In genomic region chr7:88312061-88312663, GRCh38 we compare ENCODE assay signal across 15 cellular contexts. TPM values are rescaled to one million over a fixed set of nuclear protein-coding genes. Genes with fewer than 3 reads are reported as not detected.
A peak's percentile ranks its signal among the peaks of the same experiment; 100 is the strongest.
DNase-seq lines count a peak whose midpoint lies in the region; ATAC-seq, FAIRE-seq and TF ChIP-seq lines count a peak whose summit lies in the region.
"Had no signal": no experiment of that assay in that cellular context is flagged by ENCODE, and none has a peak within 500 bp of the region (broad histone marks: within the 10 kb centered on the region; RNA-seq: fewer than 3 reads in every experiment).

No MANE protein-coding gene starts in this region.

- H3K4me2 ChIP-seq in HepG2 (ENCODE audit: low read depth, low read length): no peak overlapping the region

- intact Hi-C loops in HepG2 (cut with micrococcal nuclease; ENCODE audit: unreplicated experiment) (no loop called here), Right ventricle myocardium superior (cut with DNase I) (no loop called here), posterior vena cava (cut with DNase I) (no loop called here)

- H3K9ac ChIP-seq in liver (ENCODE audit: low read depth in 1 of 2, low read length in 2 of 2) (no peak overlapping the region), HepG2 (ENCODE audit: insufficient read depth, low read depth, low read length) (no peak overlapping the region)

- POLR2A ChIA-PET in HepG2 (lab: Yijun Ruan, JAX): no interaction called here

- in situ Hi-C loops in HepG2 (cut with HindIII; ENCODE audit: extremely low pct_ligation_motif_present, low pct_unique_long_range_greater_than_20kb): no loop called here

- H3K27ac ChIP-seq in liver (ENCODE audit: low read depth in 1 of 2, low read length in 2 of 2) (peak overlapping the region; percentile 33 to 58), HepG2 (ENCODE audit: extremely low read length, insufficient read depth, low read length) (no peak overlapping the region)

- no peak for TF ChIP-seq POLR2A in HepG2 (IDR thresholded peaks at IDR 0.05; ENCODE audit: insufficient read depth in 1 of 2, low read depth in 2 of 2, low read length in 2 of 2)

- 46% methylated on average over 3 of the region's 3 CpGs for WGBS in liver
- WGBS in HepG2 (ENCODE audit: low lambda C conversion rate): 7% methylated on average over 3 of the region's 3 CpGs

- ATAC-seq in HepG2 (no peak), Right ventricle myocardium superior (ENCODE audit: poor library complexity) (peak; percentile 94)
- ATAC-seq: SK-N-SH treated with all-trans-retinoic acid at 6 μM for 48 hours; stimulated activated naive CD8-positive, alpha-beta T cell treated with anti-CD3 and anti-CD28 coated beads, Interleukin-15, Interleukin-2, amounts not matched to agents 100 U/mL and 50 U/mL, for 24 hours had no signal

- no peak for FAIRE-seq in HepG2 (lab: Jason Lieb, UNC)
- FAIRE-seq: GM18507 had no signal

- no peak for TF ChIP-seq CTCF in liver (IDR thresholded peaks at IDR 0.05; ENCODE audit: low read depth, low read length, missing input control)
- TF ChIP-seq CTCF in HepG2 (CRISPR knock-in tag; IDR thresholded peaks at IDR 0.05): no peak

- H2AFZ ChIP-seq in HepG2 (ENCODE audit: low read length): no peak overlapping the region

- CTCF ChIA-PET in HepG2 (lab: Yijun Ruan, JAX; ENCODE audit: low intra/inter-chr PET ratio, low total read pairs): no interaction called here

- H3K9me3 ChIP-seq in liver (ENCODE audit: control insufficient read depth in 4 of 4, low read length in 3 of 4) (no peaks in the 10 kb centered on the region), HepG2 (ENCODE audit: low read length) (no peaks in the 10 kb centered on the region)

- H3K79me2 ChIP-seq in HepG2 (ENCODE audit: insufficient read depth, low read length): no peaks in the 10 kb centered on the region

- H4K20me1 ChIP-seq in HepG2 (ENCODE audit: insufficient read depth, low read length): no peaks in the 10 kb centered on the region

- TF ChIP-seq RAD21 in liver (IDR thresholded peaks at IDR 0.05) (no peak), HepG2 (CRISPR knock-in tag; IDR thresholded peaks at IDR 0.05) (no peak)

- H3K4me1 ChIP-seq in liver (ENCODE audit: control insufficient read depth in 4 of 4, insufficient read depth in 4 of 4, low read length in 3 of 4) (peaks cover 2 to 17% (median 7%) of the 10 kb centered on the region in 4 donors), HepG2 (ENCODE audit: insufficient read depth, low read length) (no peaks in the 10 kb centered on the region)

- H3K4me3 ChIP-seq in liver (ENCODE audit: low read depth in 1 of 3, low read length in 3 of 3) (no peak overlapping the region), HepG2 (replicated peaks in 1 of 3; ENCODE audit: insufficient read depth in 1 of 3, low read depth in 2 of 3, low read length in 3 of 3) (no peak overlapping the region)

- H3K36me3 ChIP-seq in liver (ENCODE audit: control insufficient read depth in 4 of 4, insufficient read depth in 3 of 4, low read depth in 1 of 4, low read length in 3 of 4) (no peaks in the 10 kb centered on the region), HepG2 (replicated peaks in 1 of 2; ENCODE audit: control insufficient read depth in 1 of 2, insufficient read depth in 2 of 2, low read length in 2 of 2) (no peaks in the 10 kb centered on the region)

- DNase-seq in HepG2 (ENCODE audit: low spot score): no peak
- DNase-seq in Right ventricle myocardium superior: peak; percentile 86
- peak; percentile 87 for DNase-seq in posterior vena cava (ENCODE audit: low spot score)
- DNase-seq in activated naive CD4-positive, alpha-beta T cell treated with anti-CD3 and anti-CD28 coated beads, Interleukin-2, amount 50 U/mL, for 16 hours: no peak
- no peak for DNase-seq in islet precursor cell
- no peak for DNase-seq in SW480 (ENCODE audit: low spot score)
- no peak for DNase-seq in NCI-H187 (lab: John Stamatoyannopoulos, UW)
- DNase-seq: caudate nucleus; GOT3; Karpas-422; stimulated activated naive CD8-positive, alpha-beta T cell treated with anti-CD3 and anti-CD28 coated beads, Interleukin-15, Interleukin-2, amounts not matched to agents 100 U/mL and 50 U/mL, for 24 hours had no signal

- no peak for TF ChIP-seq EP300 in HepG2 (IDR thresholded peaks at IDR 0.05; ENCODE audit: low read depth in 2 of 2, low read length in 2 of 2)
- TF ChIP-seq EP300 in HepG2 (CRISPR knock-in tag; IDR thresholded peaks at IDR 0.05; ENCODE audit: borderline replicate concordance): no peak

- BruUV-seq in HepG2 (replicated peaks; lab: Mats Ljungman, UMichigan): no TSS peak

- peaks cover 0 to 2% (median 0%) of the 10 kb centered on the region in 4 donors for H3K27me3 ChIP-seq in liver (ENCODE audit: control insufficient read depth in 4 of 4, insufficient read depth in 4 of 4, low read length in 3 of 4)
- H3K27me3 ChIP-seq in HepG2 (ENCODE audit: control insufficient read depth in 1 of 2, insufficient read depth in 2 of 2, low read length in 2 of 2): no peaks in the 10 kb centered on the region; a peak in 1 of 5 replicates

TF ChIP-seq in liver, 16 proteins besides CTCF, POLR2A, EP300 and RAD21 (continues in another document):
- TF ChIP-seq HNF4A (conservative IDR thresholded peaks at IDR 0.05) (no peak), JUND (IDR thresholded peaks at IDR 0.05) (no peak), YY1 (IDR thresholded peaks at IDR 0.05) (no peak), ATF3 (IDR thresholded peaks at IDR 0.05) (no peak)

TF ChIP-seq in HepG2, 621 proteins besides CTCF, POLR2A, EP300 and RAD21:
- TF ChIP-seq YEATS4 (CRISPR knock-in tag; IDR thresholded peaks at IDR 0.05; ENCODE audit: borderline replicate concordance): no peak
- no peak for TF ChIP-seq ARNTL (CRISPR knock-in tag; IDR thresholded peaks at IDR 0.05)
- no peak for TF ChIP-seq RFXAP (CRISPR knock-in tag; IDR thresholded peaks at IDR 0.05; ENCODE audit: borderline replicate concordance)
- TF ChIP-seq, protein P1, sequence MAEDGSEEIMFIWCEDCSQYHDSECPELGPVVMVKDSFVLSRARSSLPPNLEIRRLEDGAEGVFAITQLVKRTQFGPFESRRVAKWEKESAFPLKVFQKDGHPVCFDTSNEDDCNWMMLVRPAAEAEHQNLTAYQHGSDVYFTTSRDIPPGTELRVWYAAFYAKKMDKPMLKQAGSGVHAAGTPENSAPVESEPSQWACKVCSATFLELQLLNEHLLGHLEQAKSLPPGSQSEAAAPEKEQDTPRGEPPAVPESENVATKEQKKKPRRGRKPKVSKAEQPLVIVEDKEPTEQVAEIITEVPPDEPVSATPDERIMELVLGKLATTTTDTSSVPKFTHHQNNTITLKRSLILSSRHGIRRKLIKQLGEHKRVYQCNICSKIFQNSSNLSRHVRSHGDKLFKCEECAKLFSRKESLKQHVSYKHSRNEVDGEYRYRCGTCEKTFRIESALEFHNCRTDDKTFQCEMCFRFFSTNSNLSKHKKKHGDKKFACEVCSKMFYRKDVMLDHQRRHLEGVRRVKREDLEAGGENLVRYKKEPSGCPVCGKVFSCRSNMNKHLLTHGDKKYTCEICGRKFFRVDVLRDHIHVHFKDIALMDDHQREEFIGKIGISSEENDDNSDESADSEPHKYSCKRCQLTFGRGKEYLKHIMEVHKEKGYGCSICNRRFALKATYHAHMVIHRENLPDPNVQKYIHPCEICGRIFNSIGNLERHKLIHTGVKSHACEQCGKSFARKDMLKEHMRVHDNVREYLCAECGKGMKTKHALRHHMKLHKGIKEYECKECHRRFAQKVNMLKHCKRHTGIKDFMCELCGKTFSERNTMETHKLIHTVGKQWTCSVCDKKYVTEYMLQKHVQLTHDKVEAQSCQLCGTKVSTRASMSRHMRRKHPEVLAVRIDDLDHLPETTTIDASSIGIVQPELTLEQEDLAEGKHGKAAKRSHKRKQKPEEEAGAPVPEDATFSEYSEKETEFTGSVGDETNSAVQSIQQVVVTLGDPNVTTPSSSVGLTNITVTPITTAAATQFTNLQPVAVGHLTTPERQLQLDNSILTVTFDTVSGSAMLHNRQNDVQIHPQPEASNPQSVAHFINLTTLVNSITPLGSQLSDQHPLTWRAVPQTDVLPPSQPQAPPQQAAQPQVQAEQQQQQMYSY (CRISPR knock-in tag; IDR thresholded peaks at IDR 0.05): no peak
- no peak for TF ChIP-seq SMARCC2 (IDR thresholded peaks at IDR 0.05)
- TF ChIP-seq ZNF3 (CRISPR knock-in tag; IDR thresholded peaks at IDR 0.05): no peak
- TF ChIP-seq FOSL1 (CRISPR knock-in tag; IDR thresholded peaks at IDR 0.05; ENCODE audit: borderline replicate concordance): no peak
- TF ChIP-seq ZNF790 (CRISPR knock-in tag; IDR thresholded peaks at IDR 0.05; ENCODE audit: borderline replicate concordance): no peak
- TF ChIP-seq SIX4 (CRISPR knock-in tag; IDR thresholded peaks at IDR 0.05): no peak
- TF ChIP-seq SALL2 (CRISPR knock-in tag; IDR thresholded peaks at IDR 0.05): no peak
- no peak for TF ChIP-seq MAFF (IDR thresholded peaks at IDR 0.05; ENCODE audit: low read depth, low read length)

RNA-seq across cellular contexts. Expression of gene STEAP4, which starts 5.5 kb away (rescaled TPM):
- total RNA-seq in liver: 10 to 100 TPM in 1 of 2 donors, 1 to 10 TPM in 1; 3.7 to 43.8 TPM
- 10 to 100 TPM in 1 of 2 donors, 1 to 10 TPM in 1; 8.7 to 16.9 TPM for polyA plus RNA-seq in liver
- not detected in 2 replicates for total RNA-seq in HepG2 (2016; rRNA removed; fragmentation: Illumina TruSeq; extraction: Trizol)
- total RNA-seq in HepG2 (2016; cell fraction: cytosol; rRNA removed; fragmentation: Illumina TruSeq; extraction: Trizol; ENCODE audit: low read depth): not detected in 2 replicates
- total RNA-seq in HepG2 (2016; cell fraction: insoluble cytoplasmic fraction; rRNA removed; fragmentation: Illumina TruSeq; extraction: Trizol): not detected in 2 replicates
- total RNA-seq in HepG2 (2016; cell fraction: membrane; rRNA removed; fragmentation: Illumina TruSeq; extraction: Trizol): not detected in 2 replicates
- total RNA-seq in HepG2 (2016; cell fraction: nucleus; rRNA removed; fragmentation: Illumina TruSeq; extraction: Trizol): not detected in 2 replicates
- polyA plus RNA-seq in HepG2 (2011; rRNA removed): not detected in 2 replicates
- polyA plus RNA-seq in HepG2 (2011; cell fraction: cytosol; rRNA removed): not detected in 2 replicates
- polyA plus RNA-seq in HepG2 (2011; cell fraction: nucleus; rRNA removed): not detected in 2 replicates
- polyA plus RNA-seq in HepG2 (2012): not detected in 2 replicates
- polyA plus RNA-seq in HepG2 (2016; cell fraction: cytosol; fragmentation: Illumina TruSeq; extraction: Trizol; ENCODE audit: low read depth): not detected in 2 replicates
- polyA plus RNA-seq in HepG2 (2016; cell fraction: insoluble cytoplasmic fraction; fragmentation: Illumina TruSeq; extraction: Trizol; ENCODE audit: low read depth): not detected in 2 replicates
- polyA plus RNA-seq in HepG2 (2016; cell fraction: membrane; fragmentation: Illumina TruSeq; extraction: Trizol; ENCODE audit: low read depth): not detected in 2 replicates
- polyA plus RNA-seq in HepG2 (2016; cell fraction: nucleus; fragmentation: Illumina TruSeq; extraction: Trizol; ENCODE audit: insufficient read depth, low read depth): not detected in 2 replicates
- polyA minus RNA-seq in HepG2 (2011; rRNA and poly(A)+ RNA removed; ENCODE audit: low replicate concordance): 19.2 TPM in 1 of 2 replicates, not detected in the other
- not detected in 2 replicates for polyA minus RNA-seq in HepG2 (2011; cell fraction: cytosol; rRNA and poly(A)+ RNA removed)
- not detected in 2 replicates for polyA minus RNA-seq in HepG2 (2011; cell fraction: nucleus; rRNA and poly(A)+ RNA removed)
- total RNA-seq in Right ventricle myocardium superior: 20.1 TPM
- total RNA-seq in posterior vena cava: 100 to 1,000 TPM; 124 to 202 TPM
- total RNA-seq: A172 had no signal

Comparison
In these comparisons a context has a peak if more than half of its experiments do, and no peak if none do; other contexts are left out.
1. RNA of gene STEAP4, which starts 5.5 kb away (total RNA-seq): 124 to 202 TPM in posterior vena cava, 3.7 to 43.8 TPM in liver and 20.1 TPM in Right ventricle myocardium superior (single experiment); not detected in HepG2; every median in the first group is over 4 times any median in the second.
2. DNase-seq: peak in Right ventricle myocardium superior (single experiment) and posterior vena cava (single experiment); none in HepG2 (single experiment), activated naive CD4-positive, alpha-beta T cell treated with anti-CD3 and anti-CD28 coated beads, Interleukin-2, amount 50 U/mL, for 16 hours (single experiment), islet precursor cell (single experiment), SW480 (single experiment) and NCI-H187 (0 of 2).